17 cellular contexts compared by ENCODE assay signal in the genomic region with DNA sequence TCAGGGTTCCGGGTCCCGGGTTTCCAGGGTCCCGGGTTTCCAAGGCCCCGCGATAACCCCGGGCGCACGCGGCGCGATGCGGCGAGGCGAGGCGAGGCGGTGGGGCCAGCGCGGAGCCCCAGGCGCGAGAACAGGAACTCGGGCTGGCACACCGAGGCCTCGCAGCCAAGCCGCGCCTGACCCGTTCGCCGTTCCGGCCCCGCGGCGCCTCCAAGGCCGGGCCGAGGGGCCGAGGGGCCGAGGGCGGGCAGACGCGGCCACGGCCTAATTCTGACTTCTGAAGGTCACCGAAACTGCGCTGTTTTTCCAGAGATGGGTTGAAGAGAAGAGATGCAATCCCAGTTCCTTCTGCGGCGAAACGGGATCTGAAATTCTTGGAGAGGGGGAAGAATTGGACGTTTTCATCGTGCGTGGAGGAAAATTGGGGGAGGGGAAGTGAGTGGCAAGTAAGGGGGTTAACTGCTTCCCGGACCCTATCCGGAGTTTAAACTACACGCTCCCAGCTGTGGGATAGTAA. TPM values are rescaled to one million over a fixed set of nuclear protein-coding genes. Genes with fewer than 3 reads are reported as not detected.
DNase-seq lines count a peak whose midpoint lies in the region; ATAC-seq, FAIRE-seq and TF ChIP-seq lines count a peak whose summit lies in the region.
"Had no signal": no experiment of that assay in that cellular context is flagged by ENCODE, and none has a peak within 500 bp of the region (broad histone marks: within the 10 kb centered on the region; RNA-seq: fewer than 3 reads in every experiment).

No MANE protein-coding gene starts in this region.

- CTCF ChIA-PET in activated naive CD4-positive, alpha-beta T cell treated with anti-CD3 and anti-CD28 coated beads, Interleukin-2, amount 10 ng/mL, durations not matched to agents 7 days and 5 days (lab: Charles Lee): no interaction called here

- peaks cover 5% of the 10 kb centered on the region for H3K4me1 Mint-ChIP-seq in activated naive CD4-positive, alpha-beta T cell treated with anti-CD3 and anti-CD28 coated beads, Interleukin-2, amount 10 ng/mL, durations not matched to agents 7 days and 5 days

- H3K27ac Mint-ChIP-seq in activated naive CD4-positive, alpha-beta T cell treated with anti-CD3 and anti-CD28 coated beads, Interleukin-2, amount 10 ng/mL, durations not matched to agents 7 days and 5 days: peak overlapping the region; percentile 75

- in situ Hi-C loops in brain microvascular endothelial cell (cut with HindIII; ENCODE audit: low pct_ligation_motif_present, low sequenced_read_pairs): no loop called here

- TF ChIP-seq POLR2A in testis (IDR thresholded peaks at IDR 0.05): no peak

- H3K4me1 ChIP-seq in testis: no peaks in the 10 kb centered on the region

- intact Hi-C loops in testis (cut with DNase I; ENCODE audit: low total_unique reads): no loop called here

- DNase-seq in activated naive CD4-positive, alpha-beta T cell treated with anti-CD3 and anti-CD28 coated beads, Interleukin-2, amount 10 ng/mL, durations not matched to agents 7 days and 5 days: no peak
- no peak for DNase-seq in activated naive CD4-positive, alpha-beta T cell (lab: John Stamatoyannopoulos, UW)
- DNase-seq in brain microvascular endothelial cell (no peak), left kidney (ENCODE audit: low read depth, low spot score) (peak; percentile 64), testis (no peak), urothelium cell line (ENCODE audit: low spot score) (no peak)
- DNase-seq: activated CD4-positive, alpha-beta T cell treated with anti-CD3 and anti-CD28 coated beads, Interleukin-2, amount 50 U/mL, for 1 hour; activated effector memory CD4-positive, alpha-beta T cell treated with Interleukin-2 at 50 U/mL for 16 hours; NCI-H187 had no signal

- H3K27me3 ChIP-seq in brain microvascular endothelial cell (replicated peaks) (no peaks in the 10 kb centered on the region), testis (no peaks in the 10 kb centered on the region)

- no peaks in the 10 kb centered on the region for H3K9me3 ChIP-seq in testis

- ATAC-seq in HG03280 (IDR thresholded peaks at IDR 0.05; ENCODE audit: unreplicated experiment) (no peak), HG02938 (IDR thresholded peaks at IDR 0.05; ENCODE audit: unreplicated experiment) (no peak)
- ATAC-seq: HCT116 had no signal

- H3K4me3 ChIP-seq in brain microvascular endothelial cell (ENCODE audit: low read depth, low read length): peak overlapping the region; percentile 22
- H3K4me3 ChIP-seq in testis: peak overlapping the region; percentile 6 to 33

- H3K27ac ChIP-seq in brain microvascular endothelial cell (peak overlapping the region; percentile 63), testis (no peak overlapping the region)

- 4 to 6% methylated on average over 8 to 51 of the region's 51 CpGs for WGBS in testis, 2 donors

- FAIRE-seq in urothelium cell line (lab: Jason Lieb, UNC): no peak
- FAIRE-seq: A204.1, colon, D721Med had no signal

- no peak overlapping the region for H3K4me3 Mint-ChIP-seq in activated naive CD4-positive, alpha-beta T cell treated with anti-CD3 and anti-CD28 coated beads, Interleukin-2, amount 10 ng/mL, durations not matched to agents 7 days and 5 days

- peaks cover 11% of the 10 kb centered on the region for H3K9me3 Mint-ChIP-seq in activated naive CD4-positive, alpha-beta T cell treated with anti-CD3 and anti-CD28 coated beads, Interleukin-2, amount 10 ng/mL, durations not matched to agents 7 days and 5 days

- H3K36me3 ChIP-seq in brain microvascular endothelial cell (replicated peaks) (peaks cover 5% of the 10 kb centered on the region), testis (ENCODE audit: low read depth, missing control alignments) (no peaks in the 10 kb centered on the region)

- H3K36me3 Mint-ChIP-seq in activated naive CD4-positive, alpha-beta T cell treated with anti-CD3 and anti-CD28 coated beads, Interleukin-2, amount 10 ng/mL, durations not matched to agents 7 days and 5 days: peaks cover 14% of the 10 kb centered on the region

- no peak for TF ChIP-seq CTCF in brain microvascular endothelial cell (IDR thresholded peaks at IDR 0.05; ENCODE audit: low read depth, low read length, missing control alignments)
- no peak for TF ChIP-seq CTCF in testis (IDR thresholded peaks at IDR 0.05)

- H3K27me3 Mint-ChIP-seq in activated naive CD4-positive, alpha-beta T cell treated with anti-CD3 and anti-CD28 coated beads, Interleukin-2, amount 10 ng/mL, durations not matched to agents 7 days and 5 days: peaks cover 72% of the 10 kb centered on the region

RNA-seq across cellular contexts. Expression of a gene that starts 8.3 kb away (rescaled TPM):
- under 1 TPM; 0.63 to 0.74 TPM for total RNA-seq in testis
- polyA plus RNA-seq in testis (ENCODE audit: insufficient read depth, low read depth, low replicate concordance): 1.5 TPM
- total RNA-seq: glomerular endothelial cell, pulmonary artery endothelial cell had no signal
